Comparison of ENCODE assay signal across 9 cellular contexts in genomic region chr17:82231312-82231561, GRCh38. TPM values are rescaled to one million over a fixed set of nuclear protein-coding genes. Genes with fewer than 3 reads are reported as not detected.
DNase-seq lines count a peak whose midpoint lies in the region; ATAC-seq and TF ChIP-seq lines count a peak whose summit lies in the region.
"Had no signal": no experiment of that assay in that cellular context is flagged by ENCODE, and none has a peak within 500 bp of the region (broad histone marks: within the 10 kb centered on the region; RNA-seq: fewer than 3 reads in every experiment).

No MANE protein-coding gene starts in this region.

- H3K18ac ChIP-seq in neuronal stem cell (ENCODE audit: low read length): peak overlapping the region; percentile 98

- H3K79me1 ChIP-seq in neuronal stem cell (ENCODE audit: low read depth, low read length): peaks cover 6% of the 10 kb centered on the region

- no peaks in the 10 kb centered on the region for H3K27me3 Mint-ChIP-seq in CD4-positive, alpha-beta memory T cell

- CTCF ChIA-PET in CD4-positive, alpha-beta memory T cell (lab: Charles Lee; ENCODE audit: partially characterized antibody): interaction anchor here (1.2 kb wide), 1 partner anchor 69 kb away, joined by 4 read pairs; no protein-coding TSS in a partner anchor

- no peak overlapping the region for H3K14ac ChIP-seq in neuronal stem cell (ENCODE audit: low read length)

- H3K4me1 Mint-ChIP-seq in CD4-positive, alpha-beta memory T cell: peaks cover 3 to 41% (median 17%) of the 10 kb centered on the region in 4 donors

- no peak overlapping the region for H3K4me3 ChIP-seq in CD4-positive, alpha-beta memory T cell (ENCODE audit: low read length in 2 of 2)
- H3K4me3 ChIP-seq in MG63: peak overlapping the region; percentile 90
- H3K4me3 ChIP-seq in epithelial cell of proximal tubule (ENCODE audit: low read depth, low read length): peak overlapping the region; percentile 98
- peak overlapping the region; percentile 25 to 78 for H3K4me3 ChIP-seq in neuronal stem cell (ENCODE audit: low read length in 2 of 2)

- H3K36me3 ChIP-seq in CD4-positive, alpha-beta memory T cell (ENCODE audit: insufficient read depth, low read length): no peaks in the 10 kb centered on the region
- H3K36me3 ChIP-seq in MG63 (peaks cover 65% of the 10 kb centered on the region), neuronal stem cell (replicated peaks in 1 of 2; ENCODE audit: control insufficient read depth in 2 of 2, insufficient read depth in 2 of 2, low read length in 2 of 2) (no peaks in the 10 kb centered on the region)

- peak overlapping the region; percentile 42 for H2BK5ac ChIP-seq in neuronal stem cell (ENCODE audit: low read length)

- H3K27ac Mint-ChIP-seq in CD4-positive, alpha-beta memory T cell: no peak overlapping the region

- peaks cover 46% of the 10 kb centered on the region for H3K4me1 ChIP-seq in CD4-positive, alpha-beta memory T cell (ENCODE audit: insufficient read depth, low read length)
- H3K4me1 ChIP-seq in neuronal stem cell (ENCODE audit: control insufficient read depth in 2 of 2, insufficient read depth in 1 of 2, low read depth in 1 of 2, low read length in 2 of 2): peaks cover 10 to 15% of the 10 kb centered on the region in 2 donors

- H4K8ac ChIP-seq in neuronal stem cell (ENCODE audit: low read depth, low read length): no peak overlapping the region

- H3K4me3 Mint-ChIP-seq in CD4-positive, alpha-beta memory T cell: no peak overlapping the region

- no peak overlapping the region for H4K91ac ChIP-seq in neuronal stem cell (ENCODE audit: low read depth, low read length, poor library complexity)

- H3K27ac ChIP-seq in CD4-positive, alpha-beta memory T cell (ENCODE audit: low read depth, low read length): peak overlapping the region; percentile 38
- H3K27ac ChIP-seq in neuronal stem cell (replicated peaks; ENCODE audit: low read length): no peak overlapping the region

- peak in 1 of 5 donors; percentile 31 for DNase-seq in CD4-positive, alpha-beta memory T cell
- DNase-seq in MG63 (no peak), epithelial cell of proximal tubule (ENCODE audit: low read depth) (no peak), neuronal stem cell (ENCODE audit: low spot score) (no peak), NOMO-1 (lab: John Stamatoyannopoulos, UW; ENCODE audit: unreplicated experiment in 2 of 2) (no peak)
- no peak for DNase-seq in stimulated activated naive CD4-positive, alpha-beta T cell treated with Interleukin-2 at 50 U/mL for 16 hours (lab: John Stamatoyannopoulos, UW)
- DNase-seq: SHP77 treated with DMSO at 0.1 percent for 48 hours had no signal

- ATAC-seq in HG03039 (IDR thresholded peaks at IDR 0.05; ENCODE audit: unreplicated experiment): no peak
- no peak for ATAC-seq in HG03139 (IDR thresholded peaks at IDR 0.05; ENCODE audit: unreplicated experiment)

- H3K23ac ChIP-seq in neuronal stem cell (ENCODE audit: low read depth, low read length, poor library complexity): peak overlapping the region; percentile 16

- intact Hi-C loops in CD4-positive, alpha-beta memory T cell (cut with micrococcal nuclease): loop anchor here (10.0 kb wide), 1 partner anchor 196 kb away; the partner anchor contains the start of genes DCXR and RAC3

- no peaks in the 10 kb centered on the region for H3K9me3 Mint-ChIP-seq in CD4-positive, alpha-beta memory T cell

- H3K27me3 ChIP-seq in CD4-positive, alpha-beta memory T cell (ENCODE audit: insufficient read depth, low read length): no peaks in the 10 kb centered on the region
- H3K27me3 ChIP-seq in MG63: no peaks in the 10 kb centered on the region
- peaks cover 21 to 50% (median 44%) of the 10 kb centered on the region in 3 experiments for H3K27me3 ChIP-seq in neuronal stem cell (ENCODE audit: control insufficient read depth in 3 of 3, insufficient read depth in 3 of 3, low read depth in 1 of 3, low read length in 3 of 3)

- H3K36me3 Mint-ChIP-seq in CD4-positive, alpha-beta memory T cell: peaks cover 0 to 4% of the 10 kb centered on the region in 2 donors

- no peaks in the 10 kb centered on the region for H3K9me3 ChIP-seq in CD4-positive, alpha-beta memory T cell (ENCODE audit: control insufficient read depth in 1 of 2, low read length in 2 of 2)
- no peaks in the 10 kb centered on the region for H3K9me3 ChIP-seq in MG63
- H3K9me3 ChIP-seq in neuronal stem cell (replicated peaks in 1 of 2; ENCODE audit: control insufficient read depth in 2 of 2, insufficient read depth in 1 of 2, low read depth in 1 of 2, low read length in 2 of 2): peaks cover 0 to 3% of the 10 kb centered on the region in 2 donors

- peak overlapping the region; percentile 99 for H2AK5ac ChIP-seq in neuronal stem cell (ENCODE audit: low read depth, low read length)

- no CpG with 5 or more reads among the region's 18 CpGs for WGBS in neuronal stem cell (ENCODE audit: extremely low coverage in 2 of 2, insufficient read length in 2 of 2, insufficient replicate concordance in 1 of 2), 2 donors

- POLR2A ChIA-PET in CD4-positive, alpha-beta memory T cell (lab: Charles Lee; ENCODE audit: partially characterized antibody): interaction anchor here (1.2 to 4.2 kb wide), 5 partner anchors 9 to 71 kb away, joined by 3 to 52 read pairs (median 3); partner anchors contain the start of gene CSNK1D

- H3K4me2 ChIP-seq in neuronal stem cell (ENCODE audit: insufficient read depth, low read length, poor library complexity, severe bottlenecking): peak overlapping the region; percentile 91

- H2BK15ac ChIP-seq in neuronal stem cell (ENCODE audit: low read length): peak overlapping the region; percentile 58

- peak overlapping the region; percentile 9 for H2BK120ac ChIP-seq in neuronal stem cell (ENCODE audit: low read depth, low read length)

- no peak overlapping the region for H3K4ac ChIP-seq in neuronal stem cell (ENCODE audit: low read length)

- peak overlapping the region; percentile 81 for H3K9ac ChIP-seq in neuronal stem cell (ENCODE audit: low read depth, low read length, poor library complexity)

- TF ChIP-seq CTCF in epithelial cell of proximal tubule (conservative IDR thresholded peaks at IDR 0.05; ENCODE audit: low read depth, low read length): no peak

- no peak overlapping the region for H2BK12ac ChIP-seq in neuronal stem cell (ENCODE audit: low read length)

- H2AFZ ChIP-seq in neuronal stem cell (ENCODE audit: low read length): peak overlapping the region; percentile 92

RNA-seq across cellular contexts. Expression of gene SLC16A3, which starts 2.4 kb away (rescaled TPM):
- total RNA-seq in CD4-positive, alpha-beta memory T cell: 10 to 100 TPM; 30.3 to 31.4 TPM
- polyA plus RNA-seq in CD4-positive, alpha-beta memory T cell: 1 to 10 TPM; 1.4 to 5.6 TPM
- total RNA-seq in MG63 (2014; rRNA removed; shearing (Covaris generic); ENCODE audit: low replicate concordance): 529 and 652 TPM in 2 replicates
- 169 and 190 TPM in 2 replicates for total RNA-seq in epithelial cell of proximal tubule
- polyA plus RNA-seq in neuronal stem cell (2013, experiment 1 of 2): 3.5 TPM
- 3.2 TPM for polyA plus RNA-seq in neuronal stem cell (2013, experiment 2 of 2)

RNA-seq across cellular contexts. Expression of gene CCDC57, which starts 18.6 kb away (rescaled TPM):
- 10 to 100 TPM; 80.5 to 88.7 TPM for total RNA-seq in CD4-positive, alpha-beta memory T cell
- polyA plus RNA-seq in CD4-positive, alpha-beta memory T cell: 10 to 100 TPM; 41.6 to 43.6 TPM
- total RNA-seq in MG63 (2014; rRNA removed; shearing (Covaris generic); ENCODE audit: low replicate concordance): 6.9 and 8.2 TPM in 2 replicates
- 10.5 and 10.8 TPM in 2 replicates for total RNA-seq in epithelial cell of proximal tubule
- 26.0 TPM for polyA plus RNA-seq in neuronal stem cell (2013, experiment 1 of 2)
- 24.0 TPM for polyA plus RNA-seq in neuronal stem cell (2013, experiment 2 of 2)

RNA-seq across cellular contexts. Expression of gene CSNK1D, which starts 42.3 kb away (rescaled TPM):
- total RNA-seq in CD4-positive, alpha-beta memory T cell: 100 to 1,000 TPM; 182 TPM
- 10 to 100 TPM; 31.6 to 77.2 TPM for polyA plus RNA-seq in CD4-positive, alpha-beta memory T cell
- total RNA-seq in MG63 (2014; rRNA removed; shearing (Covaris generic); ENCODE audit: low replicate concordance): 60.2 and 104 TPM in 2 replicates
- 32.0 and 54.1 TPM in 2 replicates for total RNA-seq in epithelial cell of proximal tubule
- polyA plus RNA-seq in neuronal stem cell (2013, experiment 1 of 2): 70.3 TPM
- 72.1 TPM for polyA plus RNA-seq in neuronal stem cell (2013, experiment 2 of 2)

Comparison
In these comparisons a context has a peak if more than half of its experiments do, and no peak if none do; other contexts are left out.
1. H3K4me3 ChIP-seq: peak in MG63 (single experiment), epithelial cell of proximal tubule (single experiment) and neuronal stem cell (2 of 2); none in CD4-positive, alpha-beta memory T cell (0 of 2).